Comparison of ENCODE assay signal across 22 cellular contexts in the genomic region with DNA sequence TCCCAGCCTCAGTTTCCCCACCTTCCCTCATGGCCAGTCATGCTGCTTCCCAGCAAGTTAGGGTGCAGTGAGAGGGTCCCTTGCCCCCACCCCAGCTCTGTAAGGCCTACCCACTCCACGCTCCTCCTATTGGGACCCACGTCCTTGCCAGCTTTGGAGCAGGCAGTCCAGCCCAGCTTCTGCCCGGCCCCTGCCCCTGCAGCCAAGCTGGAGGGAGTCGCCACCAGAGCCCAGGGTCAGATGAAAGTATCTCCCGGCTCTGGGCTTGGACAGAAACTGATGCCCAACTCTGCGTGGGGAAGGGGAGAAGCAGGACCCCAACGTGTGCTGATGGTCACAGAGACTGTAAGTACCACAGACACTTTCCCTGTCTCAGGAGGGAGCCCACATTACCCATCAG. TPM values are rescaled to one million over a fixed set of nuclear protein-coding genes. Genes with fewer than 3 reads are reported as not detected.
DNase-seq lines count a peak whose midpoint lies in the region; TF ChIP-seq lines count a peak whose summit lies in the region.
"Had no signal": no experiment of that assay in that cellular context is flagged by ENCODE, and none has a peak within 500 bp of the region (broad histone marks: within the 10 kb centered on the region; RNA-seq: fewer than 3 reads in every experiment).

No MANE protein-coding gene starts in this region.

- H3K9me3 ChIP-seq in H9 (ENCODE audit: control insufficient read depth, low read depth, low read length) (no peaks in the 10 kb centered on the region), WERI-Rb-1 (ENCODE audit: severe bottlenecking) (no peaks in the 10 kb centered on the region), osteoblast (ENCODE audit: low read depth, low read length) (no peaks in the 10 kb centered on the region)
- H3K9me3 ChIP-seq: BE2C, HAP-1, MG63 had no signal

- TF ChIP-seq CTCF in H9 (conservative IDR thresholded peaks at IDR 0.05) (no peak), WERI-Rb-1 (IDR thresholded peaks at IDR 0.05; ENCODE audit: low read depth, low read length) (no peak), osteoblast (IDR thresholded peaks at IDR 0.05; ENCODE audit: extremely low read depth, low read depth, low read length) (no peak)

- H4K8ac ChIP-seq in H9 (replicated peaks; ENCODE audit: insufficient read length, low read depth, low read length) (no peak overlapping the region), mesendoderm (ENCODE audit: low read depth, low read length) (no peak overlapping the region)

- intact Hi-C loops in head of caudate nucleus (cut with DNase I) = no loop called here

- H3K27me3 Mint-ChIP-seq in H9 (ENCODE audit: low read depth) = peaks cover 7% of the 10 kb centered on the region
- H3K27me3 Mint-ChIP-seq: CD4-positive, alpha-beta T cell had no signal

- H3K9me3 Mint-ChIP-seq in H9 = no peaks in the 10 kb centered on the region
- H3K9me3 Mint-ChIP-seq: CD4-positive, alpha-beta T cell had no signal

- H4K91ac ChIP-seq in H9 (ENCODE audit: insufficient read length, low read depth, low read length) = peak overlapping the region; percentile 6

- H3K36me3 ChIP-seq in WERI-Rb-1 (peaks cover 5% of the 10 kb centered on the region), mesendoderm (ENCODE audit: control insufficient read depth, insufficient read depth, low read length) (no peaks in the 10 kb centered on the region), osteoblast (ENCODE audit: insufficient read depth, low read length) (no peaks in the 10 kb centered on the region)
- H3K36me3 ChIP-seq: BE2C, HAP-1, MG63 had no signal

- no peak overlapping the region for H3K14ac ChIP-seq in H9 (ENCODE audit: insufficient read depth, low read length)

- no peak overlapping the region for H2BK20ac ChIP-seq in H9 (ENCODE audit: low read depth, low read length, poor library complexity, severe bottlenecking)

- H3K79me1 ChIP-seq in H9 (ENCODE audit: insufficient read depth, low read depth, low read length, poor library complexity, severe bottlenecking) (no peaks in the 10 kb centered on the region), mesendoderm (ENCODE audit: low read length) (peaks cover 4% of the 10 kb centered on the region)

- no peak overlapping the region for H2BK5ac ChIP-seq in H9 (ENCODE audit: insufficient read length, low read length)
- no peak overlapping the region for H2BK5ac ChIP-seq in mesendoderm (ENCODE audit: low read length)

- peaks cover 0 to 8% (median 2%) of the 10 kb centered on the region in 3 experiments; a peak in 2 of 7 replicates for H3K36me3 Mint-ChIP-seq in H9 (ENCODE audit: insufficient read depth in 1 of 3, low read depth in 3 of 3)

- H2BK15ac ChIP-seq in H9 (ENCODE audit: low read depth, low read length) = no peak overlapping the region; the same call in 1 of the 2 replicates
- no peak overlapping the region for H2BK15ac ChIP-seq in mesendoderm (replicated peaks; ENCODE audit: low read depth)

- no peak overlapping the region for H3K27ac ChIP-seq in H9 (ENCODE audit: insufficient read length, low read depth, low read length)
- peak overlapping the region; percentile 90 for H3K27ac ChIP-seq in WERI-Rb-1
- no peak overlapping the region for H3K27ac ChIP-seq in mesendoderm (ENCODE audit: low read depth, low read length)
- H3K27ac ChIP-seq in osteoblast (ENCODE audit: low read depth, low read length) = no peak overlapping the region
- H3K27ac ChIP-seq: SK-N-MC had no signal

- H2AFZ ChIP-seq in H9 (ENCODE audit: low read length) (no peak overlapping the region), osteoblast (ENCODE audit: low read length) (no peak overlapping the region)

- H3K4me3 ChIP-seq in WERI-Rb-1 (ENCODE audit: low read depth, low read length) = no peak overlapping the region
- no peak overlapping the region for H3K4me3 ChIP-seq in mesendoderm (ENCODE audit: low read length)
- no peak overlapping the region for H3K4me3 ChIP-seq in osteoblast (ENCODE audit: insufficient read depth, low read length)
- H3K4me3 ChIP-seq: HAP-1, K562, MG63, SK-N-MC had no signal

- H3T11ph ChIP-seq in H9 (ENCODE audit: low read length) = no peak overlapping the region

- no peak overlapping the region for H4K5ac ChIP-seq in H9 (ENCODE audit: insufficient read length, low read depth, low read length)
- H4K5ac ChIP-seq in mesendoderm (ENCODE audit: low read length) = no peak overlapping the region

- no peak overlapping the region for H3K4me3 Mint-ChIP-seq in H9
- H3K4me3 Mint-ChIP-seq: CD4-positive, alpha-beta T cell had no signal

- H3K18ac ChIP-seq in H9 (ENCODE audit: insufficient read length, low read depth, low read length) (no peak overlapping the region), mesendoderm (ENCODE audit: low read length) (peak overlapping the region; percentile 33)

- H3K4me2 ChIP-seq in H9 (ENCODE audit: insufficient read depth, insufficient read length, low read length) (no peak overlapping the region), mesendoderm (ENCODE audit: low read length) (no peak overlapping the region), osteoblast (ENCODE audit: insufficient read depth, low read length) (no peak overlapping the region)

- H3K4me1 ChIP-seq in H9 (ENCODE audit: insufficient read depth, low read length) = peaks cover 6% of the 10 kb centered on the region
- peaks cover 11% of the 10 kb centered on the region for H3K4me1 ChIP-seq in mesendoderm (ENCODE audit: control insufficient read depth, low read depth, low read length)
- H3K4me1 ChIP-seq in osteoblast (ENCODE audit: insufficient read depth, low read length) = no peaks in the 10 kb centered on the region
- H3K4me1 ChIP-seq: HAP-1 had no signal

- DNase-seq in H9 = no peak
- no peak for DNase-seq in WERI-Rb-1
- no peak for DNase-seq in mesendoderm
- peak; percentile 13 for DNase-seq in osteoblast (ENCODE audit: insufficient read length, low spot score, missing footprints)
- no peak for DNase-seq in SHP77 treated with DMSO at 0.1 percent for 48 hours (lab: John Stamatoyannopoulos, UW)
- DNase-seq in mesenteric fat pad (ENCODE audit: low spot score) = no peak
- no peak for DNase-seq in head of caudate nucleus
- DNase-seq: BE2C; CD4-positive, alpha-beta T cell; DMS79; MG63; NCI-H1048; NCI-H1436; NCI-H1930; NCI-H226; NCI-H510A treated with DMSO at 0.1 percent for 48 hours; NCI-H82 had no signal

- H2BK12ac ChIP-seq in H9 (ENCODE audit: insufficient read length, low read depth, low read length) = no peak overlapping the region

- no peaks in the 10 kb centered on the region for H3K23me2 ChIP-seq in H9 (ENCODE audit: insufficient read length, low read depth, low read length, poor library complexity, severe bottlenecking)

- no peak overlapping the region for H3K27ac Mint-ChIP-seq in H9
- H3K27ac Mint-ChIP-seq: CD4-positive, alpha-beta T cell had no signal

- H2AK5ac ChIP-seq in H9 (ENCODE audit: insufficient read length, low read length) = no peak overlapping the region
- H2AK5ac ChIP-seq in mesendoderm (ENCODE audit: low read length) = peak overlapping the region; percentile 41

- H3K56ac ChIP-seq in H9 (ENCODE audit: insufficient read length, low read depth, low read length) (no peak overlapping the region), mesendoderm (ENCODE audit: low read length) (peak overlapping the region; percentile 12)

- H3K4ac ChIP-seq in H9 (ENCODE audit: low read depth, low read length) (no peak overlapping the region; the same call in 1 of the 2 replicates), mesendoderm (ENCODE audit: low read depth, low read length) (no peak overlapping the region)

- peaks cover 52 to 64% of the 10 kb centered on the region in 2 experiments for H3K4me1 Mint-ChIP-seq in H9

- H3K79me2 ChIP-seq in H9 (ENCODE audit: insufficient read depth, low read length) (no peaks in the 10 kb centered on the region), mesendoderm (ENCODE audit: control insufficient read depth, insufficient read depth, low read length) (no peaks in the 10 kb centered on the region), osteoblast (ENCODE audit: insufficient read depth, low read length) (no peaks in the 10 kb centered on the region)

- H3K9ac ChIP-seq in H9 (ENCODE audit: extremely low read depth, insufficient read length, low read length) (no peak overlapping the region), mesendoderm (ENCODE audit: low read length) (peak overlapping the region; percentile 3)

- WGBS in H9 (ENCODE audit: extremely low coverage, insufficient read length, low lambda C conversion rate) = no CpG with 5 or more reads among the region's 7 CpGs
- WGBS in mesendoderm (ENCODE audit: extremely low coverage, insufficient coverage, low lambda C conversion rate) = no CpG with 5 or more reads among the region's 7 CpGs

- no peaks in the 10 kb centered on the region for H3K27me3 ChIP-seq in H9 (ENCODE audit: insufficient read depth, low read length)
- H3K27me3 ChIP-seq in WERI-Rb-1 (ENCODE audit: insufficient read depth, low read depth, severe bottlenecking) = no peaks in the 10 kb centered on the region
- no peaks in the 10 kb centered on the region for H3K27me3 ChIP-seq in mesendoderm (ENCODE audit: insufficient read depth, low read length, poor library complexity)
- H3K27me3 ChIP-seq in osteoblast (ENCODE audit: insufficient read depth, low read length) = no peaks in the 10 kb centered on the region
- H3K27me3 ChIP-seq: BE2C, MG63 had no signal

- no peak overlapping the region for H2BK120ac ChIP-seq in H9 (ENCODE audit: low read depth, low read length, poor library complexity, severe bottlenecking)
- no peak overlapping the region for H2BK120ac ChIP-seq in mesendoderm (ENCODE audit: low read depth, low read length)

- no peak overlapping the region for H3K23ac ChIP-seq in H9 (ENCODE audit: insufficient read length, low read depth, low read length)
- no peak overlapping the region for H3K23ac ChIP-seq in mesendoderm (ENCODE audit: low read length)

- H4K20me1 ChIP-seq in H9 (ENCODE audit: control insufficient read depth, insufficient read depth, insufficient read length) = peaks cover 2% of the 10 kb centered on the region
- H4K20me1 ChIP-seq in osteoblast (ENCODE audit: insufficient read depth, low read length) = no peaks in the 10 kb centered on the region

RNA-seq across cellular contexts. Expression of gene SDK2, which starts 32.6 kb away (rescaled TPM):
- 7.9 and 9.1 TPM in 2 replicates for total RNA-seq in H9 (2021)
- 1.1 TPM for polyA plus RNA-seq in mesendoderm (2013, experiment 1 of 2)
- 1.3 TPM for polyA plus RNA-seq in mesendoderm (2013, experiment 2 of 2)
- under 0.01 TPM in 2 replicates for total RNA-seq in osteoblast
- total RNA-seq in mesenteric fat pad = 0.84 TPM
- total RNA-seq: HepG2, LHCN-M2 had no signal
- polyA plus RNA-seq: HepG2, K562 had no signal
